2 cellular contexts compared by ENCODE assay signal in genomic region chr7:73329861-73330581, GRCh38.
TF ChIP-seq lines count a peak whose summit lies in the region.

No MANE protein-coding gene starts in this region.

TF ChIP-seq in HEK293, 187 proteins besides CTCF, POLR2A, EP300 and RAD21 (continues in another document):
- TF ChIP-seq ZNF580 (tag by site-specific recombination; IDR thresholded peaks at IDR 0.05) (no peak), PRDM10 (tag by site-specific recombination; IDR thresholded peaks at IDR 0.05) (no peak), ZBTB26 (tag by site-specific recombination; optimal IDR thresholded peaks at IDR 0.05) (no peak), ZNF645 (tag by site-specific recombination; IDR thresholded peaks at IDR 0.05) (no peak), ZBTB17 (tag by site-specific recombination; IDR thresholded peaks at IDR 0.05) (peak; percentile 88; the same call in 1 of the 2 replicates), ZNF26 (tag by site-specific recombination; IDR thresholded peaks at IDR 0.05) (no peak), GLIS1 (tag by site-specific recombination; IDR thresholded peaks at IDR 0.05) (peak; percentile 37; the same call in 1 of the 2 replicates), ZNF23 (tag by site-specific recombination; IDR thresholded peaks at IDR 0.05; ENCODE audit: borderline replicate concordance) (no peak), ZNF664 (tag by site-specific recombination; IDR thresholded peaks at IDR 0.05) (no peak), OSR2 (tag by site-specific recombination; IDR thresholded peaks at IDR 0.05) (peak; percentile 24; the same call in 1 of the 2 replicates), ZFP37 (tag by site-specific recombination; IDR thresholded peaks at IDR 0.05) (no peak), ZBTB10 (tag by site-specific recombination; IDR thresholded peaks at IDR 0.05) (no peak), ZNF324 (tag by site-specific recombination; IDR thresholded peaks at IDR 0.05) (no peak)

TF ChIP-seq in K562, 482 proteins besides CTCF, POLR2A, EP300 and RAD21:
- TF ChIP-seq ZNF586 (CRISPR knock-in tag; conservative IDR thresholded peaks at IDR 0.05) (no peak), MAFK (IDR thresholded peaks at IDR 0.05; ENCODE audit: low read length) (peak; percentile 11; the same call in 1 of the 2 replicates), MBD1 (CRISPR knock-in tag; IDR thresholded peaks at IDR 0.05) (no peak), TRIM28 (IDR thresholded peaks at IDR 0.05) (no peak), ZFP36 (IDR thresholded peaks at IDR 0.05; ENCODE audit: low read depth, low read length, partially characterized antibody) (peak; percentile 26), PML (IDR thresholded peaks at IDR 0.05; ENCODE audit: low read length) (no peak), STAT6 (CRISPR knock-in tag; IDR thresholded peaks at IDR 0.05) (no peak), TGIF2 (CRISPR knock-in tag; IDR thresholded peaks at IDR 0.05) (no peak), ZSCAN32 (CRISPR knock-in tag; IDR thresholded peaks at IDR 0.05) (no peak), ZNF134 (CRISPR knock-in tag; conservative IDR thresholded peaks at IDR 0.05) (no peak), CBX5 (IDR thresholded peaks at IDR 0.05; ENCODE audit: borderline replicate concordance, low read depth) (no peak), ZNF316 (IDR thresholded peaks at IDR 0.05) (peak; percentile 71), CHD1 (IDR thresholded peaks at IDR 0.05; ENCODE audit: low read length) (no peak), MAFF (IDR thresholded peaks at IDR 0.05; ENCODE audit: low read length) (peak; percentile 8; the same call in 1 of the 2 replicates), C11orf30 (IDR thresholded peaks at IDR 0.05; ENCODE audit: low read depth) (peak; percentile 57), TEAD2 (tag; IDR thresholded peaks at IDR 0.05) (no peak), IRF1 (CRISPR knock-in tag; IDR thresholded peaks at IDR 0.05; ENCODE audit: borderline replicate concordance) (no peak)
